In the genomic region with DNA sequence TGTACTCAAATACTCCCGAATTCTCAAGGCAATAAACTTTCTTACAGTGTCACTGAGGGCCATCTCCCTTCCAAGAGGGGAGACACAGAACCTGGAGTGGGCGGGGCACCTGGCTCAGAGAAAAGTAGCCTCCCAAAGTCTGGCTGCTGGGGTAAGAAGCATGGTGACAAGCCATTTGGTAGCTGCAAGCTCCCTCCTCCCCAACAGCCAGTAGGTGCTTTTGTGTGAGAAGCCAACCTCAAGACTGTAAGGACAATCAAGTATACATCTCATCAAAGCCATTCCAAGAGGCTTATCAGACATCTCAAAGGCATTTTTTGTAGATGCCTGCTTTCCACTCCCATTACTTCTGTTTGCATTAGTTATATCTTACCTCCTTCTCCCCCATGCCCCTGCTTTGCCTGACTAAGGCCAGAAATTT, we compare ENCODE assay signal across 13 cellular contexts. TPM values are rescaled to one million over a fixed set of nuclear protein-coding genes. Genes with fewer than 3 reads are reported as not detected.
DNase-seq lines count a peak whose midpoint lies in the region; ATAC-seq and TF ChIP-seq lines count a peak whose summit lies in the region.
"Had no signal": no experiment of that assay in that cellular context is flagged by ENCODE, and none has a peak within 500 bp of the region (broad histone marks: within the 10 kb centered on the region; RNA-seq: fewer than 3 reads in every experiment).

No MANE protein-coding gene starts in this region.

- BruUV-seq in OCI-LY7 (replicated peaks; lab: Mats Ljungman, UMichigan) = no TSS peak

- H3K4me1 Mint-ChIP-seq in WTC11 = peaks cover 54% of the 10 kb centered on the region

- 52 to 63% (median 57%) methylated on average over 2 of the region's 2 CpGs for WGBS in psoas muscle, 3 donors

- TF ChIP-seq CTCF in WTC11 (IDR thresholded peaks at IDR 0.05) (no peak), right atrium auricular region (IDR thresholded peaks at IDR 0.05) (no peak), psoas muscle (IDR thresholded peaks at IDR 0.05) (no peak), OCI-LY7 (conservative IDR thresholded peaks at IDR 0.05; ENCODE audit: low read length) (no peak)

- POLR2A ChIA-PET in WTC11 (lab: Charles Lee) = no interaction called here
- POLR2A ChIA-PET in OCI-LY7 (lab: Charles Lee) = no interaction called here

- CTCF ChIA-PET in WTC11 (lab: Charles Lee) = interaction anchor here (0.6 to 2.9 kb wide), 4 partner anchors 47 to 206 kb away, joined by 3 to 33 read pairs (median 18); no protein-coding TSS in a partner anchor
- CTCF ChIA-PET in OCI-LY7 (lab: Charles Lee; ENCODE audit: unreplicated experiment) = no interaction called here

- H3K9me3 ChIP-seq in BLaER1 (no peaks in the 10 kb centered on the region), right atrium auricular region (no peaks in the 10 kb centered on the region), psoas muscle (no peaks in the 10 kb centered on the region), OCI-LY7 (ENCODE audit: low read length) (no peaks in the 10 kb centered on the region)

- H3K4me1 ChIP-seq in BLaER1 (peaks cover 52% of the 10 kb centered on the region), right atrium auricular region (peaks cover 0 to 57% of the 10 kb centered on the region in 2 donors), psoas muscle (peaks cover 18% of the 10 kb centered on the region), OCI-LY7 (ENCODE audit: insufficient read depth, low read length, poor library complexity, severe bottlenecking) (no peaks in the 10 kb centered on the region)

- no peaks in the 10 kb centered on the region for H3K9me3 Mint-ChIP-seq in WTC11
- H3K9me3 Mint-ChIP-seq: stimulated activated naive CD8-positive, alpha-beta T cell treated with anti-CD3 and anti-CD28 coated beads, Interleukin-15, Interleukin-2, amounts not matched to agents 100 ng/mL and 50 ng/mL, for 24 hours had no signal

- no peak for ATAC-seq in WTC11
- ATAC-seq in psoas muscle = no peak
- ATAC-seq in HG03175 (IDR thresholded peaks at IDR 0.05; ENCODE audit: unreplicated experiment) = no peak
- no peak for ATAC-seq in HG03565 (IDR thresholded peaks at IDR 0.05; ENCODE audit: unreplicated experiment)
- ATAC-seq: activated CD4-positive, CD25-positive, alpha-beta regulatory T cell treated with anti-CD3 and anti-CD28 coated beads, Interleukin-2, amount 50 U/mL, for 24 hours had no signal

- no peak overlapping the region for H3K27ac Mint-ChIP-seq in WTC11
- H3K27ac Mint-ChIP-seq: stimulated activated naive CD8-positive, alpha-beta T cell treated with anti-CD3 and anti-CD28 coated beads, Interleukin-15, Interleukin-2, amounts not matched to agents 100 ng/mL and 50 ng/mL, for 24 hours had no signal

- DNase-seq in WTC11 (ENCODE audit: low spot score) = peak; percentile 15
- DNase-seq in right atrium auricular region (ENCODE audit: low spot score) = no peak
- peak in 1 of 2 donors; percentile 30 for DNase-seq in psoas muscle
- DNase-seq in NCI-H1105 (lab: John Stamatoyannopoulos, UW) = no peak
- no peak for DNase-seq in OCI-LY7 (ENCODE audit: low spot score)
- DNase-seq: cortex of kidney, DMS 273 treated with DMSO at 0.1 percent for 48 hours, NCI-H524 treated with DMSO at 0.1 percent for 48 hours had no signal

- H3K27ac ChIP-seq in BLaER1 (no peak overlapping the region), right atrium auricular region (peak overlapping the region; percentile 79 to 86), psoas muscle (peak overlapping the region; percentile 58), OCI-LY7 (ENCODE audit: low read depth, low read length, poor library complexity, severe bottlenecking) (no peak overlapping the region)

- no peaks in the 10 kb centered on the region for H4K20me1 ChIP-seq in BLaER1
- H4K20me1 ChIP-seq in OCI-LY7 (ENCODE audit: insufficient read depth, low read length) = no peaks in the 10 kb centered on the region

- H2AFZ ChIP-seq in OCI-LY7 (ENCODE audit: low read length) = no peak overlapping the region

- H3K9ac ChIP-seq in BLaER1 = no peak overlapping the region

- H3K36me3 ChIP-seq in BLaER1 (no peaks in the 10 kb centered on the region), right atrium auricular region (no peaks in the 10 kb centered on the region), psoas muscle (ENCODE audit: insufficient read depth in 1 of 2, low read depth in 1 of 2) (no peaks in the 10 kb centered on the region), OCI-LY7 (ENCODE audit: insufficient read depth, low read length) (no peaks in the 10 kb centered on the region)

- H3K27me3 Mint-ChIP-seq in WTC11 (ENCODE audit: low read depth) = peaks cover 5% of the 10 kb centered on the region; the same call in 1 of the 2 replicates

- H3K36me3 Mint-ChIP-seq in WTC11 = no peaks in the 10 kb centered on the region

- no peaks in the 10 kb centered on the region for H3K79me2 ChIP-seq in OCI-LY7 (ENCODE audit: insufficient read depth, low read depth, low read length)

- H3K4me3 Mint-ChIP-seq in WTC11 = peak overlapping the region; percentile 82

- H3K4me2 ChIP-seq in BLaER1 = peak overlapping the region; percentile 80
- no peak overlapping the region for H3K4me2 ChIP-seq in OCI-LY7 (ENCODE audit: low read length)

- no peaks in the 10 kb centered on the region for H3K9me2 ChIP-seq in OCI-LY7 (ENCODE audit: insufficient read depth, low read length)

- intact Hi-C loops in psoas muscle (cut with DNase I) (loop anchor here in 1 of 2 donors (2.0 to 5.0 kb wide), 2 partner anchors 47 to 124 kb away; no protein-coding TSS in a partner anchor), OCI-LY7 (cut with micrococcal nuclease; ENCODE audit: unreplicated experiment) (no loop called here)

- H3K4me3 ChIP-seq in BLaER1 (no peak overlapping the region), right atrium auricular region (peak overlapping the region; percentile 47 to 60), psoas muscle (peak overlapping the region; percentile 72), OCI-LY7 (ENCODE audit: low read depth, low read length, poor library complexity, severe bottlenecking) (no peak overlapping the region)

- H3K27me3 ChIP-seq in BLaER1 (no peaks in the 10 kb centered on the region), right atrium auricular region (no peaks in the 10 kb centered on the region), psoas muscle (ENCODE audit: insufficient read depth in 3 of 3, low read length in 2 of 3) (peaks cover 0 to 8% (median 3%) of the 10 kb centered on the region in 3 donors)

TF ChIP-seq in WTC11, 78 proteins besides CTCF, POLR2A, EP300 and RAD21 (continues in another document):
- no peak for TF ChIP-seq STAT6 (CRISPR knock-in tag; conservative IDR thresholded peaks at IDR 0.05; ENCODE audit: low read depth)
- TF ChIP-seq SP1 (CRISPR knock-in tag; conservative IDR thresholded peaks at IDR 0.05) = no peak
- TF ChIP-seq AR (CRISPR knock-in tag; IDR thresholded peaks at IDR 0.05) = no peak

RNA-seq across cellular contexts. Expression of gene DAB2, which starts 1.4 kb away (rescaled TPM):
- total RNA-seq in WTC11 (2021) = 3.8 to 7.2 TPM (median 3.9 TPM) in 3 replicates
- total RNA-seq in right atrium auricular region = 10 to 100 TPM; 17.5 to 29.2 TPM
- total RNA-seq in psoas muscle = 10 to 100 TPM; 13.5 to 37.1 (median 21.0) TPM
- polyA plus RNA-seq in psoas muscle = 1 to 10 TPM; 4.1 to 5.7 (median 4.3) TPM
- not detected in 2 replicates for total RNA-seq in OCI-LY7 (2014; rRNA removed; shearing (Covaris generic))
- total RNA-seq in OCI-LY7 (2022) = 0.40 TPM in 1 of 2 replicates, not detected in the other

RNA-seq across cellular contexts. Expression of gene C9, which starts 59.0 kb away (rescaled TPM):
- total RNA-seq in WTC11 (2021) (0.07 to 0.25 TPM (median 0.21 TPM) in 3 replicates), right atrium auricular region (not detected), psoas muscle (under 1 TPM in 1 of 4 donors, not detected in 3; 0.24 TPM), OCI-LY7 (2022) (not detected in 2 replicates)
- not detected for polyA plus RNA-seq in psoas muscle
- total RNA-seq in OCI-LY7 (2014; rRNA removed; shearing (Covaris generic)) = 0.23 TPM in 1 of 2 replicates, not detected in the other

Comparison
In these comparisons a context has a peak if more than half of its experiments do, and no peak if none do; other contexts are left out.
1. H3K27ac ChIP-seq: peak in right atrium auricular region (2 of 2) and psoas muscle (single experiment); none in BLaER1 (single experiment) and OCI-LY7 (single experiment).
2. H3K4me3 ChIP-seq: peak in right atrium auricular region (2 of 2) and psoas muscle (single experiment); none in BLaER1 (single experiment) and OCI-LY7 (single experiment).